In the genomic region with DNA sequence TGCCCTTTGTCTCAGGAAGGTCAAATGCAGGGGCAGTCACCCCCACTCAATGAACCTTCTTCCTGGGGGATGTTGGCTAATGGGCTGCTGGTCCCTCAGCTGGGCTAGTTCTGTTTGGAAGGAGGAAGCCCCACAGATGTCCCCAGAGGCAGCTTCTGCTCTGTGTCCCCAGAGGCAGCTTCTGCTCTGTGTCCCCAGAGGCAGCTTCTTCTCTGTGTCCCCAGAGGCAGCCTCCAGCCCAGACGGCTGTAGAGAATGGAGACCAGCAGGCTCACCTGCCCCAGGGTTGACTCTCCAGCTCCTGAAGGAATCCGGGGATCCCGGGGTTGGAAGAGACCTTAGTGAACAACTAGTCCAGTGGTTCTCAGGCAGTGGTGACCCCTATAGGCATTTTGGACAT, we compare ENCODE assay signal across 14 cellular contexts.
"Had no signal": no experiment of that assay in that cellular context is flagged by ENCODE, and none has a peak within 500 bp of the region (broad histone marks: within the 10 kb centered on the region; RNA-seq: fewer than 3 reads in every experiment).

No MANE protein-coding gene starts in this region.

- H3K4me3 Mint-ChIP-seq: activated CD4-positive, alpha-beta memory T cell treated with anti-CD3 and anti-CD28 coated beads for 36 hours; activated T-cell treated with anti-CD3 and anti-CD28 coated beads, Interleukin-2, amount 50 U/mL, for 72 hours; T-helper 2 cell treated with Interferon-gamma antibody and Interleukin-4, amounts not matched to agents 5 μg/mL and 100 μg/mL, for 36 hours had no signal

- H3K4me1 ChIP-seq: heart right ventricle, left lung, sigmoid colon had no signal

- H3K9me3 Mint-ChIP-seq: activated CD4-positive, alpha-beta memory T cell treated with anti-CD3 and anti-CD28 coated beads for 36 hours; activated T-cell treated with anti-CD3 and anti-CD28 coated beads, Interleukin-2, amount 50 U/mL, for 72 hours; T-helper 2 cell treated with Interferon-gamma antibody and Interleukin-4, amounts not matched to agents 5 μg/mL and 100 μg/mL, for 36 hours had no signal

- H3K36me3 Mint-ChIP-seq: activated CD4-positive, alpha-beta memory T cell treated with anti-CD3 and anti-CD28 coated beads for 36 hours had no signal

- H3K9me3 ChIP-seq: heart right ventricle, left lung, sigmoid colon had no signal

- H3K27ac Mint-ChIP-seq: activated CD4-positive, alpha-beta memory T cell treated with anti-CD3 and anti-CD28 coated beads for 36 hours; activated T-cell treated with anti-CD3 and anti-CD28 coated beads, Interleukin-2, amount 50 U/mL, for 72 hours; T-helper 2 cell treated with Interferon-gamma antibody and Interleukin-4, amounts not matched to agents 5 μg/mL and 100 μg/mL, for 36 hours had no signal

- H3K4me3 ChIP-seq: cardiac muscle cell, heart right ventricle, left lung, sigmoid colon had no signal

- DNase-seq: activated CD4-positive, alpha-beta memory T cell treated with anti-CD3 and anti-CD28 coated beads for 36 hours; activated CD4-positive, alpha-beta T cell treated with anti-CD3 and anti-CD28 coated beads for 1 hour; activated naive CD4-positive, alpha-beta T cell; activated T-cell treated with anti-CD3 and anti-CD28 coated beads, Interleukin-2, amount 50 U/mL, for 72 hours; effector CD4-positive, alpha-beta T cell; heart right ventricle; left lung; mesenchymal stem cell; sigmoid colon; stimulated activated CD4-positive, alpha-beta T cell treated with anti-CD3 and anti-CD28 coated beads, Interleukin-2, amount 100 ng/mL, for 24 hours; stimulated activated naive CD4-positive, alpha-beta T cell treated with Interleukin-2 at 50 U/mL for 16 hours; trophoblast cell had no signal

- H3K27ac ChIP-seq: cardiac muscle cell, heart right ventricle, left lung, sigmoid colon had no signal

- ATAC-seq: activated T-cell treated with anti-CD3 and anti-CD28 coated beads, Interleukin-2, amount 50 U/mL, for 72 hours; heart right ventricle; left lung had no signal

- H3K36me3 ChIP-seq: cardiac muscle cell, heart right ventricle, left lung, sigmoid colon had no signal
